8 cellular contexts compared by ENCODE assay signal in the genomic region with DNA sequence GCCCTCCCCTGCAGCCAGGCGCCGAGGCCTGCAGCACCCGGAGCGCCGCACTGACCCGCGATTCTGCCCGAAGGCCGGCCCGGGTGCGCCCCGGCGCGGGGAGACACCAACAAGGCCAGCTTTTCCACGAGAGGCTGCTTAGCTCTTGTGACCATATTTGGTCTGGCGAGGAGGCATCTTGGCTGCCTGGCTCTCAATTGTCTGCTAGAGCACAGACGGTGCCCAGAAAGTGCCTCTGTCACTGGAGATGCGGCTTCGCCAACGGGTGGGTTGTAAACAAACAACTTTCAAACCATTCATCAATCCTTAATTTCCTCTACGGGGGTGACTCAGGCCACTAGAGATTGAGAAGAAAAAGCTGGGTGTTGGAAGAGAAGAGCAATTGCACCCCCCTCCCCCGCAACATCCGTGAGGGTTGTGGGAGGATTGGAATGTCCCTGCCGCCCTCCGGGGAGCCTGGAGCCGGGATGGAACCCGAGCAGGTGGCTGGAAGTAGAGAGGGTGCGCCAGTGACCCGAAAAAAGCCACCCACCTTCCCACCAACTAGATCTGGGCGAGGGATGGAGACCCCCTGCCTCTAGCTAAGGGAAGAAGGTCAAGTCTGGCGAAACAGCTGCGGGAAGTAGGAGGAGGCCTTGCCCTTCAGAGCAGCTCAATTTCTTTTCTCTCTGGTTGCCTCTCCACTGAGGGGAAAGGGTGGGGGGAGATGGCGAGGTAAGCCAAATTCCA. TPM values are rescaled to one million over a fixed set of nuclear protein-coding genes. Genes with fewer than 3 reads are reported as not detected.
DNase-seq lines count a peak whose midpoint lies in the region; ATAC-seq and TF ChIP-seq lines count a peak whose summit lies in the region.

No MANE protein-coding gene starts in this region.

- 2% methylated on average over 33 of the region's 33 CpGs for WGBS in right cardiac atrium

- CTCF ChIA-PET in Calu3 (lab: Charles Lee), result interaction anchor here (0.5 to 2.4 kb wide), 23 partner anchors 11 to 149 kb away, joined by 3 to 29 read pairs (median 7); partner anchors contain the start of gene COMMD2

- H3K9me3 ChIP-seq in Peyer's patch, result no peaks in the 10 kb centered on the region
- H3K9me3 ChIP-seq in right cardiac atrium (ENCODE audit: control insufficient read depth, low read length), result no peaks in the 10 kb centered on the region

- H3K27me3 ChIP-seq in Peyer's patch (no peaks in the 10 kb centered on the region), right cardiac atrium (ENCODE audit: control insufficient read depth, insufficient read depth) (no peaks in the 10 kb centered on the region)

- H3K27me3 Mint-ChIP-seq in Calu3 (ENCODE audit: unreplicated experiment) (no peaks in the 10 kb centered on the region), progenitor cell of endocrine pancreas (peaks cover 17% of the 10 kb centered on the region)

- ATAC-seq in GM19351 (IDR thresholded peaks at IDR 0.05; ENCODE audit: unreplicated experiment), result peak; percentile 79
- peak; percentile 82 for ATAC-seq in HG03354 (IDR thresholded peaks at IDR 0.05; ENCODE audit: poor library complexity, severe bottlenecking, unreplicated experiment)
- ATAC-seq in right cardiac atrium, result peak; percentile 81 to 84

- H3K36me3 ChIP-seq in Peyer's patch, result no peaks in the 10 kb centered on the region

- peak; percentile 84 for DNase-seq in Calu3
- DNase-seq in Peyer's patch, result peak; percentile 42 to 77 (median 70)
- peak; percentile 61 for DNase-seq in astrocyte of the cerebellum (ENCODE audit: low read depth)
- peak; percentile 77 to 91 (median 91) for DNase-seq in right cardiac atrium
- DNase-seq in progenitor cell of endocrine pancreas (ENCODE audit: low spot score, unreplicated experiment), result peak; percentile 12
- no peak for DNase-seq in NCI-H187 (lab: John Stamatoyannopoulos, UW)

- no peaks in the 10 kb centered on the region for H3K9me3 Mint-ChIP-seq in Calu3 (ENCODE audit: low read depth, unreplicated experiment)
- H3K9me3 Mint-ChIP-seq in progenitor cell of endocrine pancreas (ENCODE audit: low read depth), result no peaks in the 10 kb centered on the region

- H3K27ac ChIP-seq in Peyer's patch (peak overlapping the region; percentile 83 to 94 (median 91)), right cardiac atrium (ENCODE audit: low read length) (peak overlapping the region; percentile 84)

- H3K4me1 Mint-ChIP-seq in Calu3 (ENCODE audit: low read depth, unreplicated experiment) (peaks cover 32% of the 10 kb centered on the region), progenitor cell of endocrine pancreas (ENCODE audit: low read depth) (peaks cover 22% of the 10 kb centered on the region)

- in situ Hi-C loops in astrocyte of the cerebellum (cut with HindIII; ENCODE audit: low sequenced_read_pairs), result no loop called here

- no peak for TF ChIP-seq POLR2A in Peyer's patch (IDR thresholded peaks at IDR 0.05)

- H3K36me3 Mint-ChIP-seq in Calu3 (ENCODE audit: insufficient read depth, unreplicated experiment) (peaks cover 60% of the 10 kb centered on the region), progenitor cell of endocrine pancreas (ENCODE audit: insufficient read depth) (peaks cover 4% of the 10 kb centered on the region)

- intact Hi-C loops in Calu3 (cut with micrococcal nuclease; ENCODE audit: unreplicated experiment) (loop anchor here (1.0 to 10.0 kb wide), 7 partner anchors 18 to 274 kb away; no protein-coding TSS in a partner anchor), right cardiac atrium (cut with DNase I) (loop anchor here in 3 of 4 donors (5.0 to 10.0 kb wide), 4 partner anchors 84 to 126 kb away; no protein-coding TSS in a partner anchor)

- TF ChIP-seq CTCF in Calu3 (IDR thresholded peaks at IDR 0.05; ENCODE audit: unreplicated experiment) (no peak), Peyer's patch (IDR thresholded peaks at IDR 0.05) (peak in 3 of 6 experiments; percentile 10 to 27 (median 27)), astrocyte of the cerebellum (IDR thresholded peaks at IDR 0.05; ENCODE audit: low read depth, low read length, missing control alignments) (peak; percentile 25), progenitor cell of endocrine pancreas (IDR thresholded peaks at IDR 0.05; ENCODE audit: unreplicated experiment) (no peak)

- H3K4me3 ChIP-seq in Peyer's patch (peak overlapping the region; percentile 58 to 75 (median 62)), astrocyte of the cerebellum (ENCODE audit: low read depth, low read length) (peak overlapping the region; percentile 83), right cardiac atrium (ENCODE audit: low read length) (peak overlapping the region; percentile 48)

- H3K4me3 Mint-ChIP-seq in Calu3 (ENCODE audit: low read depth, unreplicated experiment), result peak overlapping the region; percentile 91
- peak overlapping the region; percentile 92 for H3K4me3 Mint-ChIP-seq in progenitor cell of endocrine pancreas (ENCODE audit: low read depth)

- TSS peak; percentile 78 for BruUV-seq in Calu3 (replicated peaks; lab: Mats Ljungman, UMichigan)

- H3K4me1 ChIP-seq in Peyer's patch, result peaks cover 0 to 5% (median 0%) of the 10 kb centered on the region in 4 donors
- H3K4me1 ChIP-seq in right cardiac atrium (ENCODE audit: control insufficient read depth, insufficient read depth, low read length), result no peaks in the 10 kb centered on the region

- H3K27ac Mint-ChIP-seq in Calu3 (ENCODE audit: unreplicated experiment), result peak overlapping the region; percentile 92
- peak overlapping the region; percentile 99 for H3K27ac Mint-ChIP-seq in progenitor cell of endocrine pancreas

RNA-seq across cellular contexts. Expression of gene WWTR1, which starts 0.8 kb away (rescaled TPM):
- total RNA-seq in Calu3 (2022) (202 and 269 TPM in 2 replicates), Peyer's patch (10 to 100 TPM; 13.8 to 62.7 (median 18.5) TPM), right cardiac atrium (10 to 100 TPM; 48.2 to 99.2 (median 56.9) TPM), progenitor cell of endocrine pancreas (15.0 and 18.1 TPM in 2 replicates)
- 23.0 TPM for polyA plus RNA-seq in right cardiac atrium

Comparison
In these comparisons a context has a peak if more than half of its experiments do, and no peak if none do; other contexts are left out.
1. DNase-seq: peak in Calu3 (single experiment), Peyer's patch (3 of 3), astrocyte of the cerebellum (single experiment), right cardiac atrium (3 of 3) and progenitor cell of endocrine pancreas (single experiment); none in NCI-H187 (0 of 2).
2. Peak in every context shown above with its lines, with median percentiles within 50 percentile points of each other: ATAC-seq and H3K4me3 ChIP-seq.